ENCODE assay signal across 9 cellular contexts in the genomic region with DNA sequence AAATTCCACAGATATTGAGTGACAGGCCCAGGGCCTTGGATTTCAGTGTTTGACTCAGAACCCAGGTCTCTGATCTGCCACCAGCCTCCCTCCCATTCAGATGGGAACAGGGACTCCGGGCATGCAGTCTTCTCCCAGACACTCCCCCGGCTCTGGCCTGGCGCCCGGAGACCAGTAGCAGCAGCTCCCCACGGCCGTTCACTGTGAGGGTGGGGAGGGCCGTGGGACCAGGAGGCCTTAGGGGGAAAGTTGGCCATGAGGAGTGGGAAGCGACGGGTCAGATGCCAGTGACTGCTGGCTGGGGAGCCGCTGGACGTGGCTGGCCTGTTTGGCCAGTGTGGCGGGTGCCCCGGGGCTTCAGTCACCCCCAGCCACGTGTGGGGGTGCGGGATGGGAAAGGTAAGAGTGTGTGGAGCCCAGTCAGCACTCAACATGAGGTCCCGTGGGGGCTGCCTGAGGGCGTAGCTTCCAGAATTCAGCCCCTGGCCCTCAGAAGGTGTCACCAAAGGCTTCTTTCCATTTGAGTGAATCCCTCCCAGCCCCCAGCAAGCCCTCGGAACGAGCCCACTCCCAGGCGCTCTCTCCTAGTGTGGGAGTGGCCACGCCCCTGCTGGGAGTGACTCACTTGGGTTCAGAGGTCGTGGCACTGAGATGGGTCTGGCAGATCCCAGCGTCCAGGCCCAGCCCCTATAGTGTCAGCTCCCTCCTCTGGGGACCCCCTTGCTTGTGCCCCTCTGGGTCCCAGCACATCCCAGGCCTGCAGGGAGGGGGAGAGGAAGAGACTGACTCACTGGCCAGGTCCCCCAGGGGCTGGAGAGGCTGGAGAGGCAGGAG.
DNase-seq lines count a peak whose midpoint lies in the region; ATAC-seq, FAIRE-seq and TF ChIP-seq lines count a peak whose summit lies in the region.
"Had no signal": no experiment of that assay in that cellular context is flagged by ENCODE, and none has a peak within 500 bp of the region (broad histone marks: within the 10 kb centered on the region; RNA-seq: fewer than 3 reads in every experiment).

No MANE protein-coding gene starts in this region.

- CTCF ChIA-PET in AG04450 (lab: Charles Lee): interaction anchor here (1.4 to 2.7 kb wide), 3 partner anchors 20 to 119 kb away, joined by 4 to 12 read pairs (median 7); no protein-coding TSS in a partner anchor

- H3K36me3 Mint-ChIP-seq in natural killer cell treated with Interleukin-12 subunit alpha and Interleukin-12 subunit beta and Interleukin-15 and Interleukin-18, amount 100 ng/mL, for 72 hours: no peaks in the 10 kb centered on the region

- peaks cover 53 to 77% of the 10 kb centered on the region in 2 donors for H3K4me1 Mint-ChIP-seq in natural killer cell treated with Interleukin-12 subunit alpha and Interleukin-12 subunit beta and Interleukin-15 and Interleukin-18, amount 100 ng/mL, for 72 hours (ENCODE audit: low read depth in 2 of 2)

- H3K79me2 ChIP-seq in fibroblast of lung (ENCODE audit: control insufficient read depth, insufficient read depth, low read length): peaks cover 95% of the 10 kb centered on the region

- peak overlapping the region; percentile 91 for H3K9ac ChIP-seq in fibroblast of lung (ENCODE audit: insufficient read depth, low read length)

- TF ChIP-seq EP300 in tibial nerve (IDR thresholded peaks at IDR 0.05): peak in 1 of 2 donors; percentile 25

- H3K27me3 Mint-ChIP-seq in natural killer cell treated with Interleukin-12 subunit alpha and Interleukin-12 subunit beta and Interleukin-15 and Interleukin-18, amount 100 ng/mL, for 72 hours: no peaks in the 10 kb centered on the region

- peak in 1 of 2 donors; percentile 19 for ATAC-seq in natural killer cell treated with Interleukin-12 subunit alpha and Interleukin-12 subunit beta and Interleukin-15 and Interleukin-18, amount 100 ng/mL, for 72 hours
- ATAC-seq in GM18909 (IDR thresholded peaks at IDR 0.05; ENCODE audit: poor library complexity, unreplicated experiment): no peak

- peak; percentile 4 for FAIRE-seq in HTR-8/SVneo (lab: Jason Lieb, UNC)
- FAIRE-seq: islet of Langerhans had no signal

- peaks cover 2% of the 10 kb centered on the region for H4K20me1 ChIP-seq in fibroblast of lung (ENCODE audit: control insufficient read depth, extremely low read depth, insufficient read depth, low read length)

- no peak for TF ChIP-seq CTCF in AG04450 (IDR thresholded peaks at IDR 0.05; ENCODE audit: low read depth, low read length)
- TF ChIP-seq CTCF in fibroblast of lung (conservative IDR thresholded peaks at IDR 0.05 in 1 of 2, IDR thresholded peaks at IDR 0.05 in 1 of 2; ENCODE audit: low read depth in 1 of 2, low read length in 2 of 2): no peak
- no peak for TF ChIP-seq CTCF in tibial nerve (IDR thresholded peaks at IDR 0.05)

- H3K4me2 ChIP-seq in fibroblast of lung (ENCODE audit: extremely low read depth, insufficient read depth, low read length): peak overlapping the region; percentile 86

- WGBS in tibial nerve, 2 donors: 6 to 20% methylated on average over 19 to 22 of the region's 23 CpGs

- H3K4me3 ChIP-seq in AG04450 (ENCODE audit: low read depth, low read length) (peak overlapping the region; percentile 57), fibroblast of lung (replicated peaks in 1 of 4; ENCODE audit: control extremely low read depth in 1 of 4, insufficient read depth in 1 of 4, low read depth in 3 of 4, low read length in 4 of 4) (peak overlapping the region; percentile 41 to 67 (median 53)), tibial nerve (peak overlapping the region; percentile 16 to 68 (median 46))

- H3K9me3 ChIP-seq in AG04450 (ENCODE audit: control insufficient read depth, insufficient read depth, low read length) (no peaks in the 10 kb centered on the region; the same call in 1 of the 2 replicates), fibroblast of lung (ENCODE audit: control insufficient read depth, insufficient read depth, low read depth, low read length) (no peaks in the 10 kb centered on the region), tibial nerve (no peaks in the 10 kb centered on the region)

- H3K27ac ChIP-seq in AG04450 (ENCODE audit: low read depth, low read length) (peak overlapping the region; percentile 86), fibroblast of lung (ENCODE audit: insufficient read depth, low read length) (peak overlapping the region; percentile 91), tibial nerve (peak overlapping the region; percentile 76 to 94 (median 90))

- no peak for TF ChIP-seq POLR2A in tibial nerve (IDR thresholded peaks at IDR 0.05)

- H3K27me3 ChIP-seq in AG04450 (ENCODE audit: control insufficient read depth, insufficient read depth, low read length): no peaks in the 10 kb centered on the region
- H3K27me3 ChIP-seq in fibroblast of lung (ENCODE audit: control insufficient read depth, insufficient read depth, low read length): no peaks in the 10 kb centered on the region
- no peaks in the 10 kb centered on the region for H3K27me3 ChIP-seq in tibial nerve

- no peak overlapping the region for H2AFZ ChIP-seq in fibroblast of lung (ENCODE audit: low read length)

- no peak for DNase-seq in AG04450 (ENCODE audit: low read depth, low spot score)
- DNase-seq in HTR-8/SVneo (ENCODE audit: insufficient read length, low spot score): peak; percentile 73
- peak; percentile 68 for DNase-seq in activated T-cell treated with anti-CD3 and anti-CD28 coated beads for 4 hours
- DNase-seq in fibroblast of lung (ENCODE audit: low read depth in 2 of 2): peak; percentile 57 to 82
- no peak for DNase-seq in natural killer cell treated with Interleukin-12 subunit alpha and Interleukin-12 subunit beta and Interleukin-15 and Interleukin-18, amount 100 ng/mL, for 72 hours (ENCODE audit: low spot score)
- DNase-seq in tibial nerve (ENCODE audit: low spot score in 2 of 2): peak; percentile 66 to 73
- no peak for DNase-seq in NCI-H146 treated with DMSO at 0.1 percent for 48 hours (lab: John Stamatoyannopoulos, UW; ENCODE audit: unreplicated experiment)

- H3K9me3 Mint-ChIP-seq in natural killer cell treated with Interleukin-12 subunit alpha and Interleukin-12 subunit beta and Interleukin-15 and Interleukin-18, amount 100 ng/mL, for 72 hours: no peaks in the 10 kb centered on the region

- peak overlapping the region; percentile 93 to 99 for H3K27ac Mint-ChIP-seq in natural killer cell treated with Interleukin-12 subunit alpha and Interleukin-12 subunit beta and Interleukin-15 and Interleukin-18, amount 100 ng/mL, for 72 hours

- H3K4me1 ChIP-seq in fibroblast of lung (ENCODE audit: control insufficient read depth, extremely low read depth, insufficient read depth, low read length) (peaks cover 64% of the 10 kb centered on the region), tibial nerve (peaks cover 4 to 91% (median 80%) of the 10 kb centered on the region in 4 donors)

- POLR2A ChIA-PET in AG04450 (lab: Yijun Ruan, JAX): interaction anchor here (0.6 to 2.5 kb wide), 6 partner anchors 13 to 124 kb away, joined by 3 to 9 read pairs (median 3); no protein-coding TSS in a partner anchor

- H3K4me3 Mint-ChIP-seq in natural killer cell treated with Interleukin-12 subunit alpha and Interleukin-12 subunit beta and Interleukin-15 and Interleukin-18, amount 100 ng/mL, for 72 hours: peak overlapping the region; percentile 98

- H3K36me3 ChIP-seq in fibroblast of lung (ENCODE audit: control insufficient read depth, insufficient read depth, low read length) (peaks cover 7% of the 10 kb centered on the region), tibial nerve (no peaks in the 10 kb centered on the region)

Comparison
In these comparisons a context has a peak if more than half of its experiments do, and no peak if none do; other contexts are left out.
1. DNase-seq: peak in HTR-8/SVneo (single experiment), activated T-cell treated with anti-CD3 and anti-CD28 coated beads for 4 hours (single experiment), fibroblast of lung (2 of 2) and tibial nerve (2 of 2); none in AG04450 (single experiment), natural killer cell treated with Interleukin-12 subunit alpha and Interleukin-12 subunit beta and Interleukin-15 and Interleukin-18, amount 100 ng/mL, for 72 hours (single experiment) and NCI-H146 treated with DMSO at 0.1 percent for 48 hours (single experiment).
2. Peak in every context shown above with its lines, with median percentiles within 50 percentile points of each other: H3K27ac ChIP-seq and H3K4me3 ChIP-seq.